17 cellular contexts compared by ENCODE assay signal in the genomic region with DNA sequence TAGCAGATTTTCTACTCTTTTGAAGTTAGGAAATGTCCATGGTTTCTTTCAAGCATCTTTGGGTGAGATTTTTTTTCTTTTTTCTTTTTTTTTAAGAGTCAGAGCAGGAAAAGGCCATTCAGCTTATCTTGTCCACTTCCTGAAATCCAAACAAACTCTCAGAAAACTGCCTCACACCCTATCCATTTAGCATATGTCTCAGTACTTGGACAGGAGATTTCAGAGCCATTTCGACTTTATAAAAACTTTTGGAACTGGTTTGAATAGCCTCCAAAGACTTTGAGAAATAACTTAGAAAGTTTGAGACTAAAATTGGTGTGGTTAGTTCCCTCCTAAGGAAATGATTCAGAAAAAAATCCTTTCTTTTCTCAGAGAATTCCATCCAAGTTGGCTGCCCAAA.
"Had no signal": no experiment of that assay in that cellular context is flagged by ENCODE, and none has a peak within 500 bp of the region (broad histone marks: within the 10 kb centered on the region; RNA-seq: fewer than 3 reads in every experiment).

No MANE protein-coding gene starts in this region.

- H3K27me3 ChIP-seq: brain microvascular endothelial cell, esophagus muscularis mucosa, tibial nerve had no signal

- H3K36me3 ChIP-seq: brain microvascular endothelial cell, esophagus muscularis mucosa, tibial nerve had no signal

- DNase-seq: activated B cell treated with CpG ODN at 0.5 μM for 24 hours; activated CD4-positive, alpha-beta memory T cell treated with anti-CD3 and anti-CD28 coated beads for 36 hours; activated CD4-positive, alpha-beta T cell treated with anti-CD3 and anti-CD28 coated beads for 4 hours; activated naive CD4-positive, alpha-beta T cell; activated naive CD8-positive, alpha-beta T cell treated with anti-CD3 and anti-CD28 coated beads for 36 hours; activated T-cell treated with anti-CD3 and anti-CD28 coated beads for 4 hours; amygdala; brain microvascular endothelial cell; effector CD4-positive, alpha-beta T cell; foreskin melanocyte; glutamatergic neuron; occipital lobe; retina; stimulated activated CD4-positive, alpha-beta T cell treated with anti-CD3 and anti-CD28 coated beads, Interleukin-2, amount 100 ng/mL, for 24 hours; stimulated activated naive CD4-positive, alpha-beta T cell treated with Interleukin-2 at 50 U/mL for 16 hours had no signal

- H3K9me3 ChIP-seq: esophagus muscularis mucosa, tibial nerve had no signal

- H3K4me3 ChIP-seq: esophagus muscularis mucosa, tibial nerve had no signal
